25 cellular contexts compared by ENCODE assay signal in the genomic region with DNA sequence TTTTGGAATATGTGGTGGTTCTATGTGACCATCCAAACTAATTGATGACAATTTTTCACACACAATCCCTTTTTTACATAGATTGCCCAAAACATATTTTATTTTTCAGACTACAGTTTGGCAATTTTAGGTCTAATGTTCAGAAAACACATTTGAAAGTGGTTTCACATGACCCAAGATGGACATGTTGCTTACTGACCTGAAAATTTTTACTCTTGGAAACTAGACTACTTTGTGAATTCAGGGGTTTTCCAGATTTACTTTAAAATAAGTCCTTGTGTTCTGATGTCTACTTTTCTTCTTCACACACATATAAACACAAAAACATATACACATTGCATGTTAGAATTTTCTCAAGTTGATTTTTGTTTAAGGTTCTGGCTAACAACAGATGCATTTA.
A peak's percentile ranks its signal among the peaks of the same experiment; 100 is the strongest.
DNase-seq lines count a peak whose midpoint lies in the region; ATAC-seq, FAIRE-seq and TF ChIP-seq lines count a peak whose summit lies in the region.
"Had no signal": no experiment of that assay in that cellular context is flagged by ENCODE, and none has a peak within 500 bp of the region (broad histone marks: within the 10 kb centered on the region; RNA-seq: fewer than 3 reads in every experiment).

No MANE protein-coding gene starts in this region.

- H3K9me3 ChIP-seq in BLaER1 (no peaks in the 10 kb centered on the region), MM.1S (replicated peaks; ENCODE audit: insufficient read depth, low read length) (no peaks in the 10 kb centered on the region), small intestine (ENCODE audit: control insufficient read depth, low read depth) (no peaks in the 10 kb centered on the region), adrenal gland (replicated peaks in 1 of 3) (no peaks in the 10 kb centered on the region)

- no peak overlapping the region for H2AFZ ChIP-seq in MM.1S (ENCODE audit: low read length)
- H2AFZ ChIP-seq: GM23248 had no signal

- CTCF ChIA-PET in activated naive CD4-positive, alpha-beta T cell treated with anti-CD3 and anti-CD28 coated beads, Interleukin-2, amount 10 ng/mL, durations not matched to agents 7 days and 5 days (lab: Charles Lee), result interaction anchor here (1.8 to 4.0 kb wide), 3 partner anchors 11 to 242 kb away, joined by 5 to 44 read pairs (median 10); no protein-coding TSS in a partner anchor
- CTCF ChIA-PET in activated CD4-positive, alpha-beta T cell treated with anti-CD3 and anti-CD28 coated beads, Interleukin-2, amount 10 ng/mL, durations not matched to agents 7 days and 5 days (lab: Charles Lee), result no interaction called here

- peaks cover 28% of the 10 kb centered on the region for H3K36me3 ChIP-seq in BLaER1
- no peaks in the 10 kb centered on the region for H3K36me3 ChIP-seq in MM.1S (replicated peaks; ENCODE audit: insufficient read depth, low read length)
- H3K36me3 ChIP-seq in small intestine (ENCODE audit: control insufficient read depth in 2 of 2, insufficient read depth in 2 of 2, low read length in 2 of 2), result peaks cover 0 to 2% of the 10 kb centered on the region in 2 donors
- no peaks in the 10 kb centered on the region for H3K36me3 ChIP-seq in adrenal gland (replicated peaks in 1 of 2)

- no peak overlapping the region for H3K27ac Mint-ChIP-seq in activated naive CD4-positive, alpha-beta T cell treated with anti-CD3 and anti-CD28 coated beads, Interleukin-2, amount 10 ng/mL, durations not matched to agents 7 days and 5 days
- H3K27ac Mint-ChIP-seq in activated CD4-positive, alpha-beta T cell treated with anti-CD3 and anti-CD28 coated beads, Interleukin-2, amount 10 ng/mL, durations not matched to agents 7 days and 5 days, result no peak overlapping the region
- H3K27ac Mint-ChIP-seq: CD4-positive, CD25-positive, alpha-beta regulatory T cell; T-cell had no signal

- peaks cover 4% of the 10 kb centered on the region for H3K36me3 Mint-ChIP-seq in activated naive CD4-positive, alpha-beta T cell treated with anti-CD3 and anti-CD28 coated beads, Interleukin-2, amount 10 ng/mL, durations not matched to agents 7 days and 5 days
- H3K36me3 Mint-ChIP-seq in activated CD4-positive, alpha-beta T cell treated with anti-CD3 and anti-CD28 coated beads, Interleukin-2, amount 10 ng/mL, durations not matched to agents 7 days and 5 days (ENCODE audit: low read depth), result no peaks in the 10 kb centered on the region

- H3K4me1 Mint-ChIP-seq in activated naive CD4-positive, alpha-beta T cell treated with anti-CD3 and anti-CD28 coated beads, Interleukin-2, amount 10 ng/mL, durations not matched to agents 7 days and 5 days, result no peaks in the 10 kb centered on the region
- H3K4me1 Mint-ChIP-seq in activated CD4-positive, alpha-beta T cell treated with anti-CD3 and anti-CD28 coated beads, Interleukin-2, amount 10 ng/mL, durations not matched to agents 7 days and 5 days, result no peaks in the 10 kb centered on the region

- no peaks in the 10 kb centered on the region for H3K9me2 ChIP-seq in MM.1S (replicated peaks; ENCODE audit: insufficient read depth, low read length)

- H3K4me3 Mint-ChIP-seq in activated naive CD4-positive, alpha-beta T cell treated with anti-CD3 and anti-CD28 coated beads, Interleukin-2, amount 10 ng/mL, durations not matched to agents 7 days and 5 days, result no peak overlapping the region
- no peak overlapping the region for H3K4me3 Mint-ChIP-seq in activated CD4-positive, alpha-beta T cell treated with anti-CD3 and anti-CD28 coated beads, Interleukin-2, amount 10 ng/mL, durations not matched to agents 7 days and 5 days
- H3K4me3 Mint-ChIP-seq: CD4-positive, CD25-positive, alpha-beta regulatory T cell; T-cell had no signal

- H3K27ac ChIP-seq in BLaER1, result 0 out of 2 replicates have a peak overlapping the region, but pooled peaks have one; percentile 39
- H3K27ac ChIP-seq in MM.1S (ENCODE audit: low read length), result peak overlapping the region; percentile 8; the same call in 1 of the 2 replicates
- H3K27ac ChIP-seq in small intestine (ENCODE audit: low read depth in 1 of 2, low read length in 1 of 2), result no peak overlapping the region
- H3K27ac ChIP-seq in adrenal gland, result no peak overlapping the region
- H3K27ac ChIP-seq: 22Rv1, GM23248 had no signal

- H3K27me3 ChIP-seq in BLaER1, result no peaks in the 10 kb centered on the region
- H3K27me3 ChIP-seq in MM.1S (replicated peaks; ENCODE audit: insufficient read depth, low read length), result no peaks in the 10 kb centered on the region
- H3K27me3 ChIP-seq in small intestine (ENCODE audit: control insufficient read depth in 2 of 2, insufficient read depth in 2 of 2, low read length in 2 of 2), result no peaks in the 10 kb centered on the region
- H3K27me3 ChIP-seq in adrenal gland, result no peaks in the 10 kb centered on the region

- peaks cover 5% of the 10 kb centered on the region; the same call in 1 of the 2 replicates for H3K79me2 ChIP-seq in MM.1S (ENCODE audit: low read length)

- H3K4me2 ChIP-seq in BLaER1 (peak overlapping the region; percentile 64; the same call in 1 of the 2 replicates), MM.1S (ENCODE audit: low read depth, low read length) (peak overlapping the region; percentile 34; the same call in 1 of the 2 replicates)

- intact Hi-C loops in adrenal gland (cut with DNase I), result loop anchor here (5.0 kb wide), 2 partner anchors 232 to 242 kb away; no protein-coding TSS in a partner anchor

- H3K9ac ChIP-seq in BLaER1 (no peak overlapping the region), MM.1S (ENCODE audit: low read length) (no peak overlapping the region)
- H3K9ac ChIP-seq: GM23248 had no signal

- peak; percentile 26 for ATAC-seq in GM18858 (IDR thresholded peaks at IDR 0.05; ENCODE audit: unreplicated experiment)
- ATAC-seq in HG02852 (IDR thresholded peaks at IDR 0.05; ENCODE audit: unreplicated experiment), result peak; percentile 31
- ATAC-seq: K562, SK-N-SH treated with all-trans-retinoic acid at 6 μM for 48 hours, T-cell had no signal

- H3K4me3 ChIP-seq in BLaER1, result no peak overlapping the region
- H3K4me3 ChIP-seq in MM.1S (ENCODE audit: low read length), result no peak overlapping the region
- H3K4me3 ChIP-seq in small intestine (ENCODE audit: low read depth in 1 of 2, low read length in 2 of 2), result no peak overlapping the region
- no peak overlapping the region for H3K4me3 ChIP-seq in adrenal gland
- H3K4me3 ChIP-seq: GM23248, K562 had no signal

- POLR2A ChIA-PET in activated CD4-positive, alpha-beta T cell treated with anti-CD3 and anti-CD28 coated beads, Interleukin-2, amount 10 ng/mL, durations not matched to agents 7 days and 5 days (lab: Charles Lee), result no interaction called here

- no peak for TF ChIP-seq POLR2A in adrenal gland (IDR thresholded peaks at IDR 0.05)

- 0 out of 2 replicates have a peak, but pooled peaks cover 10% of the 10 kb centered on the region for H3F3A ChIP-seq in MM.1S (ENCODE audit: insufficient read depth, low read length)

- H3K4me1 ChIP-seq in BLaER1 (peaks cover 99% of the 10 kb centered on the region), MM.1S (ENCODE audit: low read length) (peaks cover 38% of the 10 kb centered on the region), small intestine (ENCODE audit: control insufficient read depth in 2 of 2, insufficient read depth in 1 of 2, low read depth in 1 of 2, low read length in 1 of 2) (no peaks in the 10 kb centered on the region), adrenal gland (replicated peaks in 1 of 2) (no peaks in the 10 kb centered on the region)

- DNase-seq in MM.1S (peak; percentile 26), small intestine (no peak), adrenal gland (no peak)
- DNase-seq in activated naive CD4-positive, alpha-beta T cell treated with anti-CD3 and anti-CD28 coated beads, Interleukin-2, amount 10 ng/mL, durations not matched to agents 7 days and 5 days, result no peak
- DNase-seq in activated CD4-positive, alpha-beta T cell treated with anti-CD3 and anti-CD28 coated beads, Interleukin-2, amount 10 ng/mL, durations not matched to agents 7 days and 5 days, result no peak
- DNase-seq: CD4-positive, CD25-positive, alpha-beta regulatory T cell; COR-L47; DMS 273 treated with DMSO at 0.1 percent for 48 hours; GF-D8; GM23248; HCEC 1CT; NCI-H1417; NCI-H187; NCI-H2227 treated with DMSO at 0.1 percent for 48 hours; NCI-H510A treated with DMSO at 0.1 percent for 48 hours; NCI-H774; RPMI8226; SHP77 treated with DMSO at 0.1 percent for 48 hours; T-cell had no signal

- no peaks in the 10 kb centered on the region for H3K9me3 Mint-ChIP-seq in activated naive CD4-positive, alpha-beta T cell treated with anti-CD3 and anti-CD28 coated beads, Interleukin-2, amount 10 ng/mL, durations not matched to agents 7 days and 5 days
- no peaks in the 10 kb centered on the region for H3K9me3 Mint-ChIP-seq in activated CD4-positive, alpha-beta T cell treated with anti-CD3 and anti-CD28 coated beads, Interleukin-2, amount 10 ng/mL, durations not matched to agents 7 days and 5 days
- H3K9me3 Mint-ChIP-seq: CD4-positive, CD25-positive, alpha-beta regulatory T cell; T-cell had no signal

- no peak for FAIRE-seq in small intestine (lab: Jason Lieb, UNC)

- TF ChIP-seq CTCF in MM.1S (IDR thresholded peaks at IDR 0.05; ENCODE audit: low read length) (no peak), adrenal gland (IDR thresholded peaks at IDR 0.05) (no peak)

- H3K27me3 Mint-ChIP-seq in activated naive CD4-positive, alpha-beta T cell treated with anti-CD3 and anti-CD28 coated beads, Interleukin-2, amount 10 ng/mL, durations not matched to agents 7 days and 5 days, result no peaks in the 10 kb centered on the region
- H3K27me3 Mint-ChIP-seq in activated CD4-positive, alpha-beta T cell treated with anti-CD3 and anti-CD28 coated beads, Interleukin-2, amount 10 ng/mL, durations not matched to agents 7 days and 5 days, result no peaks in the 10 kb centered on the region
- H3K27me3 Mint-ChIP-seq: CD4-positive, CD25-positive, alpha-beta regulatory T cell; T-cell had no signal

- H4K20me1 ChIP-seq in BLaER1, result peaks cover 98% of the 10 kb centered on the region
- no peaks in the 10 kb centered on the region for H4K20me1 ChIP-seq in MM.1S (ENCODE audit: insufficient read depth, low read length)

Comparison
In these comparisons a context has a peak if more than half of its experiments do, and no peak if none do; other contexts are left out.
1. H3K27ac ChIP-seq: peak in BLaER1 (single experiment) and MM.1S (single experiment); none in small intestine (0 of 2) and adrenal gland (0 of 5).